Comparison of ENCODE assay signal across 1 cellular context in genomic region chr11:1541474-1542204, GRCh38.
TF ChIP-seq lines count a peak whose summit lies in the region.

No MANE protein-coding gene starts in this region.

TF ChIP-seq in GM12878, 131 proteins besides CTCF, POLR2A, EP300 and RAD21:
- TF ChIP-seq, protein P1, sequence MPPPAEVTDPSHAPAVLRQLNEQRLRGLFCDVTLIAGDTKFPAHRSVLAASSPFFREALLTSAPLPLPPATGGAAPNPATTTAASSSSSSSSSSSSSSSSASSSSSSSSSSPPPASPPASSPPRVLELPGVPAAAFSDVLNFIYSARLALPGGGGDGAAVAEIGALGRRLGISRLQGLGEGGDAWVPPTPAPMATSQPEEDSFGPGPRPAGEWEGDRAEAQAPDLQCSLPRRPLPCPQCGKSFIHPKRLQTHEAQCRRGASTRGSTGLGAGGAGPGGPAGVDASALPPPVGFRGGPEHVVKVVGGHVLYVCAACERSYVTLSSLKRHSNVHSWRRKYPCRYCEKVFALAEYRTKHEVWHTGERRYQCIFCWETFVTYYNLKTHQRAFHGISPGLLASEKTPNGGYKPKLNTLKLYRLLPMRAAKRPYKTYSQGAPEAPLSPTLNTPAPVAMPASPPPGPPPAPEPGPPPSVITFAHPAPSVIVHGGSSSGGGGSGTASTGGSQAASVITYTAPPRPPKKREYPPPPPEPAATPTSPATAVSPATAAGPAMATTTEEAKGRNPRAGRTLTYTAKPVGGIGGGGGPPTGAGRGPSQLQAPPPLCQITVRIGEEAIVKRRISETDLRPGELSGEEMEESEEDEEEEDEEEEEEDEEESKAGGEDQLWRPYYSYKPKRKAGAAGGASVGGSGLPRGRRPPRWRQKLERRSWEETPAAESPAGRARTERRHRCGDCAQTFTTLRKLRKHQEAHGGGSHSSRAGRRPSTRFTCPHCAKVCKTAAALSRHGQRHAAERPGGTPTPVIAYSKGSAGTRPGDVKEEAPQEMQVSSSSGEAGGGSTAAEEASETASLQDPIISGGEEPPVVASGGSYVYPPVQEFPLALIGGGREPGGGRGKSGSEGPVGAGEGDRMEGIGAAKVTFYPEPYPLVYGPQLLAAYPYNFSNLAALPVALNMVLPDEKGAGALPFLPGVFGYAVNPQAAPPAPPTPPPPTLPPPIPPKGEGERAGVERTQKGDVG (CRISPR knock-in tag; IDR thresholded peaks at IDR 0.05): no peak
- TF ChIP-seq BHLHE40 (IDR thresholded peaks at IDR 0.05; ENCODE audit: borderline replicate concordance in 1 of 2, low read depth in 2 of 2, low read length in 1 of 2): peak in 1 of 2 experiments; percentile 60; a peak in 1 of 4 replicates
- no peak for TF ChIP-seq TBL1XR1 (IDR thresholded peaks at IDR 0.05; ENCODE audit: low read depth, low read length)
